ENCODE assay signal across 13 cellular contexts in the genomic region with DNA sequence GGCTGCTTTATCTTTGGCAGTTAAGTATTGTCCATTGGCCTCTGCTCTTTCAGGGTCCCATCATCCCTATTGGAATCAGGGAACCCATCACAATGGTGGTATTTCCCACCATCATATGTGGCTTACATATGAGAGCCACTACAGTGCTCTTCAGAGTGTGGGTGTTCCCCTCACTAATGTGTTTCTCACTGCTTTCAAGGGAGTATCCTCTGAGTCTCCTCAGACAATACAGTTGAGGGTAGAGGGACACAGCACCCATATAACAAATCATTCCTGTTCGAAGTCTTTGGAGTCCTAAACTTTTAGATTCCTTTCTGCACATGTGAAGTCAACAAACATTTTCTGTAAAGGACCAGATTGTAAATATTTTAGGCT.
DNase-seq lines count a peak whose midpoint lies in the region; ATAC-seq lines count a peak whose summit lies in the region.
"Had no signal": no experiment of that assay in that cellular context is flagged by ENCODE, and none has a peak within 500 bp of the region (broad histone marks: within the 10 kb centered on the region; RNA-seq: fewer than 3 reads in every experiment).

No MANE protein-coding gene starts in this region.

- ATAC-seq in GM21576 (IDR thresholded peaks at IDR 0.05; ENCODE audit: unreplicated experiment): peak; percentile 32
- peak; percentile 21 for ATAC-seq in HG03159 (IDR thresholded peaks at IDR 0.05; ENCODE audit: unreplicated experiment)
- ATAC-seq in memory B cell (ENCODE audit: low read depth): no peak
- ATAC-seq: esophagus mucosa had no signal

- H3K9me3 Mint-ChIP-seq in memory B cell: no peaks in the 10 kb centered on the region

- DNase-seq in NCI-H510A treated with DMSO at 0.1 percent for 48 hours (lab: John Stamatoyannopoulos, UW) (peak; percentile 65), NCI-H510A (lab: John Stamatoyannopoulos, UW) (no peak), memory B cell (ENCODE audit: low spot score in 2 of 2) (no peak), cerebellar nuclear complex (lab: John Stamatoyannopoulos, UW) (no peak), SW 1271 (lab: John Stamatoyannopoulos, UW) (no peak), retina (no peak)
- DNase-seq: 8988T, kidney glomerular epithelial cell, occipital lobe had no signal

- H3K27ac Mint-ChIP-seq in memory B cell: peak overlapping the region; percentile 21
- H3K27ac Mint-ChIP-seq: brain had no signal

- peaks cover 1% of the 10 kb centered on the region for H3K36me3 Mint-ChIP-seq in memory B cell
- H3K36me3 Mint-ChIP-seq: brain had no signal

- no peak overlapping the region for H3K4me3 Mint-ChIP-seq in memory B cell
- H3K4me3 Mint-ChIP-seq: brain had no signal

- H3K27me3 Mint-ChIP-seq in memory B cell: no peaks in the 10 kb centered on the region
- H3K27me3 Mint-ChIP-seq: brain had no signal

- H3K4me1 Mint-ChIP-seq in memory B cell: peaks cover 6% of the 10 kb centered on the region
- H3K4me1 Mint-ChIP-seq: brain had no signal
